Comparison of ENCODE assay signal across 1 cellular context in the genomic region with DNA sequence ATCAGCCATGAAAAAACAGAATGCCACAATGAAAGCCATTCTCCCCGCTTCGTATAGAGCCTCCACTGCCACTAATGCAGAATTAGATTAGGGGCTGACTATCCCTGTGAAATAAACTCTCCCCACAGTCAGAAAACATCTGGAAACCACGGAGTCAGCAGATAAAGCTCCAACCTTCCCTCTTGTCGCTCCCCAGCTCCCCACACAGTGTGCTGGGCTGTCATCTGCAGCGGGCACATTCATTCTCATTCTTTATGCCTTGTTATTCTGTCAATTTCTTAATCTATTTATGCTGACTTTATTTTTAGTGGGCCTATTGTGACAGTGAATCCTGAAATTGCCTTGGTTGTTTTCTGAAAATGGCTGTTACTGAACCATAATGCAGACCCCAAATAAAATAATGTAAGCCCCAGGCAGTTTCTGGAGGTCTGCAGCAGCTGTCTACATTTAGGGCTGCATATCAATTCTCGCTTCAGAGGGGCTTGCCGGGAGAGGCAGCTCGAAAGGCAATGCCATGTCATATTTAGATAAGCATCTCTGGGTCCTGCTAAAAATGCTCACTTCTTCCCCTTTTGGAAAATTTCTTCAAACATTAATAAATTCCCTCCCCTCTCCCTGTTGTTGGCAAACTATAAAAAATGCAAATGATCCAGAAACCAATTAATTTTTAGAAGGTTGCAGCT.
TF ChIP-seq lines count a peak whose summit lies in the region.

No MANE protein-coding gene starts in this region.

TF ChIP-seq in SK-N-SH, 30 proteins besides CTCF, POLR2A, EP300 and RAD21 (continued from another document):
- TF ChIP-seq NRF1 (IDR thresholded peaks at IDR 0.05; ENCODE audit: low read depth, low read length), result no peak
- TF ChIP-seq, protein P1, sequence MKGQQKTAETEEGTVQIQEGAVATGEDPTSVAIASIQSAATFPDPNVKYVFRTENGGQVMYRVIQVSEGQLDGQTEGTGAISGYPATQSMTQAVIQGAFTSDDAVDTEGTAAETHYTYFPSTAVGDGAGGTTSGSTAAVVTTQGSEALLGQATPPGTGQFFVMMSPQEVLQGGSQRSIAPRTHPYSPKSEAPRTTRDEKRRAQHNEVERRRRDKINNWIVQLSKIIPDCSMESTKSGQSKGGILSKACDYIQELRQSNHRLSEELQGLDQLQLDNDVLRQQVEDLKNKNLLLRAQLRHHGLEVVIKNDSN (IDR thresholded peaks at IDR 0.05; ENCODE audit: borderline replicate concordance, low read depth), result no peak
- TF ChIP-seq, protein P2, sequence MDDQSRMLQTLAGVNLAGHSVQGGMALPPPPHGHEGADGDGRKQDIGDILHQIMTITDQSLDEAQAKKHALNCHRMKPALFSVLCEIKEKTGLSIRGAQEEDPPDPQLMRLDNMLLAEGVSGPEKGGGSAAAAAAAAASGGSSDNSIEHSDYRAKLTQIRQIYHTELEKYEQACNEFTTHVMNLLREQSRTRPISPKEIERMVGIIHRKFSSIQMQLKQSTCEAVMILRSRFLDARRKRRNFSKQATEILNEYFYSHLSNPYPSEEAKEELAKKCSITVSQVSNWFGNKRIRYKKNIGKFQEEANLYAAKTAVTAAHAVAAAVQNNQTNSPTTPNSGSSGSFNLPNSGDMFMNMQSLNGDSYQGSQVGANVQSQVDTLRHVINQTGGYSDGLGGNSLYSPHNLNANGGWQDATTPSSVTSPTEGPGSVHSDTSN (IDR thresholded peaks at IDR 0.05), result no peak
